35 cellular contexts compared by ENCODE assay signal in the genomic region with DNA sequence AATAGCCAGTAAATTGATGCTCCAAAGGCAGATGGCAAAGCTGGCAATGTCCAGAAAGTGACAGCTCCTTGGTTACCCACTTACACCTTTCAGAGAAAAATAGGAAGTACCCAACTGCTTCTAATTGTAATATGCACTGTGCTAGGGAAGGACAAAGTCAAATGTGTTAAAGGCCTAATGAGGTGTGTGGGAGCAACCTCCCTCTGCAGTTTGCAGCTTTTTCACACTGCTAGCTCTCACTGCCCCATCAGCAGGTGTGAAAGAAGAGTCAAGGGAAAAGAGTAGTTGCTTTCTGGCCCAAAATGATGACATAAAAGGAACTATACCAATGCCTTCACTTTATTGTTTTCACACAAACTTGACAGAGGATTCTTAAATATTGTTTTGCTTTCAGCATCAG.
"Had no signal": no experiment of that assay in that cellular context is flagged by ENCODE, and none has a peak within 500 bp of the region (broad histone marks: within the 10 kb centered on the region; RNA-seq: fewer than 3 reads in every experiment).

No MANE protein-coding gene starts in this region.

- H3K4me1 Mint-ChIP-seq: activated CD4-positive, alpha-beta T cell treated with anti-CD3 and anti-CD28 coated beads for 36 hours; activated CD4-positive, alpha-beta T cell treated with anti-CD3 and anti-CD28 coated beads, Interleukin-2, amount 10 ng/mL, durations not matched to agents 24 days and 14 days; activated CD8-positive, alpha-beta memory T cell treated with anti-CD3 and anti-CD28 coated beads, Interleukin-2, amount 10 ng/mL, durations not matched to agents 7 days and 5 days; activated naive CD4-positive, alpha-beta T cell treated with anti-CD3 and anti-CD28 coated beads, Interleukin-2, amount 50 U/mL, for 24 hours; activated naive CD8-positive, alpha-beta T cell treated with anti-CD3 and anti-CD28 coated beads for 36 hours; activated naive CD8-positive, alpha-beta T cell treated with anti-CD3 and anti-CD28 coated beads, Interleukin-2, amount 50 U/mL, for 24 hours had no signal

- H3K9me3 Mint-ChIP-seq: activated CD4-positive, alpha-beta T cell treated with anti-CD3 and anti-CD28 coated beads, Interleukin-2, amount 10 ng/mL, durations not matched to agents 24 days and 14 days; activated naive CD4-positive, alpha-beta T cell treated with anti-CD3 and anti-CD28 coated beads, Interleukin-2, amount 50 U/mL, for 24 hours; activated naive CD8-positive, alpha-beta T cell treated with anti-CD3 and anti-CD28 coated beads for 36 hours; activated naive CD8-positive, alpha-beta T cell treated with anti-CD3 and anti-CD28 coated beads, Interleukin-2, amount 50 U/mL, for 24 hours; activated T-helper 1 cell treated with anti-CD3 and anti-CD28 coated beads, Interleukin-12 subunit alpha, Interleukin-12 subunit beta, Interleukin-2, Interleukin-4 antibody, amounts not matched to agents 30 ng/mL and 10 ng/mL and 1 ng/mL, durations not matched to agents 14 hours and 24 hours and 36 hours; activated T-helper 2 cell treated with anti-CD3 and anti-CD28 coated beads, Interferon-gamma antibody, Interleukin-2, Interleukin-4, amounts not matched to agents 10 μg/mL and 5 μg/mL and 100 μg/mL, durations not matched to agents 14 hours and 24 hours and 36 hours; effector memory CD8-positive, alpha-beta T cell had no signal

- H3K27ac Mint-ChIP-seq: activated CD4-positive, alpha-beta memory T cell treated with anti-CD3 and anti-CD28 coated beads for 36 hours; activated CD4-positive, alpha-beta T cell treated with anti-CD3 and anti-CD28 coated beads for 36 hours; activated CD4-positive, alpha-beta T cell treated with anti-CD3 and anti-CD28 coated beads, Interleukin-2, amount 10 ng/mL, durations not matched to agents 24 days and 14 days; activated CD8-positive, alpha-beta memory T cell treated with anti-CD3 and anti-CD28 coated beads, Interleukin-2, amount 10 ng/mL, durations not matched to agents 7 days and 5 days; activated CD8-positive, alpha-beta T cell treated with anti-CD3 and anti-CD28 coated beads, Interleukin-2, amount 10 ng/mL, durations not matched to agents 7 days and 5 days; activated naive CD4-positive, alpha-beta T cell treated with anti-CD3 and anti-CD28 coated beads for 36 hours; activated naive CD4-positive, alpha-beta T cell treated with anti-CD3 and anti-CD28 coated beads, Interleukin-2, amount 50 U/mL, for 24 hours; activated naive CD8-positive, alpha-beta T cell treated with anti-CD3 and anti-CD28 coated beads for 36 hours; activated naive CD8-positive, alpha-beta T cell treated with anti-CD3 and anti-CD28 coated beads, Interleukin-2, amount 50 U/mL, for 24 hours; activated T-helper 1 cell treated with anti-CD3 and anti-CD28 coated beads, Interleukin-12 subunit alpha, Interleukin-12 subunit beta, Interleukin-2, Interleukin-4 antibody, amounts not matched to agents 30 ng/mL and 10 ng/mL and 1 ng/mL, durations not matched to agents 14 hours and 24 hours and 36 hours; activated T-helper 2 cell treated with anti-CD3 and anti-CD28 coated beads, Interferon-gamma antibody, Interleukin-2, Interleukin-4, amounts not matched to agents 10 μg/mL and 5 μg/mL and 100 μg/mL, durations not matched to agents 14 hours and 24 hours and 36 hours; effector memory CD8-positive, alpha-beta T cell had no signal

- H3K4me3 ChIP-seq: adrenal gland, body of pancreas, esophagus squamous epithelium, gastroesophageal sphincter, heart right ventricle had no signal

- DNase-seq: activated CD4-positive, alpha-beta memory T cell treated with anti-CD3 and anti-CD28 coated beads for 36 hours; activated CD4-positive, alpha-beta T cell treated with anti-CD3 and anti-CD28 coated beads for 36 hours; activated CD4-positive, alpha-beta T cell treated with anti-CD3 and anti-CD28 coated beads, Interleukin-2, amount 10 ng/mL, durations not matched to agents 24 days and 14 days; activated CD4-positive, CD25-positive, alpha-beta regulatory T cell; activated CD4-positive, CD25-positive, alpha-beta regulatory T cell treated with anti-CD3 and anti-CD28 coated beads, Interleukin-2, amount 50 U/mL, for 72 hours; activated CD8-positive, alpha-beta memory T cell treated with anti-CD3 and anti-CD28 coated beads, Interleukin-2, amount 10 ng/mL, durations not matched to agents 7 days and 5 days; activated CD8-positive, alpha-beta memory T cell treated with anti-CD3 and anti-CD28 coated beads, Interleukin-2, amount 50 U/mL, for 4 hours; activated CD8-positive, alpha-beta T cell treated with anti-CD3 and anti-CD28 coated beads, Interleukin-2, amount 10 ng/mL, durations not matched to agents 7 days and 5 days; activated effector memory CD4-positive, alpha-beta T cell treated with anti-CD3 and anti-CD28 coated beads, Interleukin-2, amount 50 U/mL, for 16 hours; activated naive CD4-positive, alpha-beta T cell treated with anti-CD3 and anti-CD28 coated beads for 36 hours; activated naive CD8-positive, alpha-beta T cell treated with anti-CD3 and anti-CD28 coated beads for 36 hours; activated naive CD8-positive, alpha-beta T cell treated with anti-CD3 and anti-CD28 coated beads, Interleukin-2, amount 50 U/mL, for 24 hours; activated T-cell treated with anti-CD3 and anti-CD28 coated beads, Interleukin-2, amount 50 U/mL, for 1 hour; activated T-cell treated with anti-CD3 and anti-CD28 coated beads, Interleukin-2, amount 50 U/mL, for 48 hours; adrenal gland; amygdala; aorta; body of pancreas; caudate nucleus; cortex of kidney; dermis blood vessel endothelial cell; effector CD4-positive, alpha-beta T cell; effector memory CD8-positive, alpha-beta T cell; esophagus squamous epithelium; foreskin melanocyte; heart right ventricle; T-helper 2 cell had no signal

- H3K4me3 Mint-ChIP-seq: activated CD4-positive, alpha-beta memory T cell treated with anti-CD3 and anti-CD28 coated beads for 36 hours; activated CD4-positive, alpha-beta T cell treated with anti-CD3 and anti-CD28 coated beads for 36 hours; activated CD4-positive, alpha-beta T cell treated with anti-CD3 and anti-CD28 coated beads, Interleukin-2, amount 10 ng/mL, durations not matched to agents 24 days and 14 days; activated CD8-positive, alpha-beta memory T cell treated with anti-CD3 and anti-CD28 coated beads, Interleukin-2, amount 10 ng/mL, durations not matched to agents 7 days and 5 days; activated CD8-positive, alpha-beta T cell treated with anti-CD3 and anti-CD28 coated beads, Interleukin-2, amount 10 ng/mL, durations not matched to agents 7 days and 5 days; activated naive CD4-positive, alpha-beta T cell treated with anti-CD3 and anti-CD28 coated beads for 36 hours; activated naive CD4-positive, alpha-beta T cell treated with anti-CD3 and anti-CD28 coated beads, Interleukin-2, amount 50 U/mL, for 24 hours; activated naive CD8-positive, alpha-beta T cell treated with anti-CD3 and anti-CD28 coated beads for 36 hours; activated naive CD8-positive, alpha-beta T cell treated with anti-CD3 and anti-CD28 coated beads, Interleukin-2, amount 50 U/mL, for 24 hours; activated T-helper 1 cell treated with anti-CD3 and anti-CD28 coated beads, Interleukin-12 subunit alpha, Interleukin-12 subunit beta, Interleukin-2, Interleukin-4 antibody, amounts not matched to agents 30 ng/mL and 10 ng/mL and 1 ng/mL, durations not matched to agents 14 hours and 24 hours and 36 hours; effector memory CD8-positive, alpha-beta T cell had no signal

- ATAC-seq: activated CD4-positive, alpha-beta T cell treated with anti-CD3 and anti-CD28 coated beads for 36 hours; activated CD8-positive, alpha-beta memory T cell treated with anti-CD3 and anti-CD28 coated beads, Interleukin-2, amount 10 ng/mL, durations not matched to agents 7 days and 5 days; activated CD8-positive, alpha-beta T cell treated with anti-CD3 and anti-CD28 coated beads, Interleukin-2, amount 10 ng/mL, durations not matched to agents 7 days and 5 days; activated naive CD8-positive, alpha-beta T cell treated with anti-CD3 and anti-CD28 coated beads, Interleukin-2, amount 50 U/mL, for 24 hours; body of pancreas; effector memory CD8-positive, alpha-beta T cell; gastroesophageal sphincter; heart right ventricle had no signal

- H3K36me3 Mint-ChIP-seq: activated CD4-positive, alpha-beta memory T cell treated with anti-CD3 and anti-CD28 coated beads for 36 hours; activated CD8-positive, alpha-beta memory T cell treated with anti-CD3 and anti-CD28 coated beads, Interleukin-2, amount 10 ng/mL, durations not matched to agents 7 days and 5 days; activated naive CD4-positive, alpha-beta T cell treated with anti-CD3 and anti-CD28 coated beads, Interleukin-2, amount 50 U/mL, for 24 hours; activated naive CD8-positive, alpha-beta T cell treated with anti-CD3 and anti-CD28 coated beads for 36 hours had no signal

- H3K27me3 ChIP-seq: adrenal gland, body of pancreas, esophagus squamous epithelium, gastroesophageal sphincter, heart right ventricle had no signal

- H3K36me3 ChIP-seq: adrenal gland, esophagus squamous epithelium, gastroesophageal sphincter, heart right ventricle had no signal

- H3K27me3 Mint-ChIP-seq: activated CD4-positive, alpha-beta memory T cell treated with anti-CD3 and anti-CD28 coated beads for 36 hours; activated CD4-positive, alpha-beta T cell treated with anti-CD3 and anti-CD28 coated beads for 36 hours; activated CD4-positive, alpha-beta T cell treated with anti-CD3 and anti-CD28 coated beads, Interleukin-2, amount 10 ng/mL, durations not matched to agents 24 days and 14 days; activated naive CD4-positive, alpha-beta T cell treated with anti-CD3 and anti-CD28 coated beads, Interleukin-2, amount 50 U/mL, for 24 hours; activated naive CD8-positive, alpha-beta T cell treated with anti-CD3 and anti-CD28 coated beads, Interleukin-2, amount 50 U/mL, for 24 hours; effector memory CD8-positive, alpha-beta T cell had no signal

- H3K4me1 ChIP-seq: adrenal gland, gastroesophageal sphincter, heart right ventricle had no signal

- H3K27ac ChIP-seq: adrenal gland, body of pancreas, epithelial cell of prostate, esophagus squamous epithelium, gastroesophageal sphincter, heart right ventricle had no signal

- H3K9me3 ChIP-seq: adrenal gland, body of pancreas, esophagus squamous epithelium, gastroesophageal sphincter, heart right ventricle had no signal

- FAIRE-seq: colon, endometrium, endothelial cell of umbilical vein had no signal
